ENCODE assay signal across 17 cellular contexts in genomic region chr1:72827285-72827684, GRCh38.
DNase-seq lines count a peak whose midpoint lies in the region; ATAC-seq, FAIRE-seq and TF ChIP-seq lines count a peak whose summit lies in the region.
"Had no signal": no experiment of that assay in that cellular context is flagged by ENCODE, and none has a peak within 500 bp of the region (broad histone marks: within the 10 kb centered on the region; RNA-seq: fewer than 3 reads in every experiment).

No MANE protein-coding gene starts in this region.

- H3K27ac Mint-ChIP-seq in astrocyte (ENCODE audit: unreplicated experiment): peak overlapping the region; percentile 48
- H3K27ac Mint-ChIP-seq: natural killer cell treated with Interleukin-12 subunit alpha and Interleukin-12 subunit beta and Interleukin-15 and Interleukin-18, amount 100 ng/mL, for 72 hours had no signal

- H3K27me3 ChIP-seq in astrocyte (ENCODE audit: insufficient read depth, low read length): no peaks in the 10 kb centered on the region
- H3K27me3 ChIP-seq: cardiac muscle cell had no signal

- no peaks in the 10 kb centered on the region for H3K4me1 ChIP-seq in astrocyte (ENCODE audit: insufficient read depth, low read length)

- H3K4me3 ChIP-seq in astrocyte (ENCODE audit: insufficient read depth, low read depth, low read length): no peak overlapping the region
- H3K4me3 ChIP-seq: cardiac muscle cell had no signal

- H3K4me1 Mint-ChIP-seq in astrocyte (ENCODE audit: low read depth, unreplicated experiment): peaks cover 11% of the 10 kb centered on the region

- intact Hi-C loops in Right ventricle myocardium superior (cut with DNase I): no loop called here

- no peaks in the 10 kb centered on the region for H4K20me1 ChIP-seq in astrocyte (ENCODE audit: insufficient read depth, low read length)

- H2AFZ ChIP-seq in astrocyte (ENCODE audit: low read depth, low read length): no peak overlapping the region

- no peaks in the 10 kb centered on the region for H3K36me3 ChIP-seq in astrocyte (ENCODE audit: insufficient read depth, low read length)
- H3K36me3 ChIP-seq: cardiac muscle cell had no signal

- no peak for ATAC-seq in HG02938 (IDR thresholded peaks at IDR 0.05; ENCODE audit: unreplicated experiment)
- no peak for ATAC-seq in Right ventricle myocardium superior (ENCODE audit: poor library complexity)
- ATAC-seq: natural killer cell treated with Interleukin-12 subunit alpha and Interleukin-12 subunit beta and Interleukin-15 and Interleukin-18, amount 100 ng/mL, for 72 hours had no signal

- no peak overlapping the region for H3K4me2 ChIP-seq in astrocyte (ENCODE audit: low read length)

- DNase-seq in Caki2 (ENCODE audit: low read depth): peak; percentile 19
- peak; percentile 5 for DNase-seq in M059J (ENCODE audit: low read depth)
- peak; percentile 13 for DNase-seq in astrocyte (ENCODE audit: low read depth)
- DNase-seq in iris pigment epithelial cell (ENCODE audit: low read depth): peak; percentile 45
- DNase-seq in stimulated activated CD4-positive, alpha-beta T cell treated with anti-CD3 and anti-CD28 coated beads, Interleukin-2, amount 100 ng/mL, for 24 hours: no peak
- DNase-seq in Right ventricle myocardium superior: no peak
- DNase-seq in islet precursor cell: no peak
- DNase-seq: activated CD4-positive, alpha-beta T cell treated with anti-CD3 and anti-CD28 coated beads, Interleukin-2, amount 50 U/mL, for 1 hour; activated naive CD4-positive, alpha-beta T cell treated with anti-CD3 and anti-CD28 coated beads, Interleukin-2, amount 50 U/mL, for 16 hours; activated T-cell treated with anti-CD3 and anti-CD28 coated beads for 4 hours; foreskin melanocyte; NCI-H1092; NCI-H2171 treated with DMSO at 0.1 percent for 48 hours; stimulated activated CD4-positive, alpha-beta T cell treated with anti-CD3 and anti-CD28 coated beads, Interleukin-15, amount 100 ng/mL, for 24 hours had no signal

- no peaks in the 10 kb centered on the region for H3K9me3 ChIP-seq in astrocyte (ENCODE audit: insufficient read depth, low read depth, low read length)

- no peaks in the 10 kb centered on the region for H3K36me3 Mint-ChIP-seq in astrocyte (ENCODE audit: low read depth, unreplicated experiment)

- TF ChIP-seq CTCF in astrocyte (IDR thresholded peaks at IDR 0.05; ENCODE audit: insufficient read depth, low read depth, low read length): no peak

- no peaks in the 10 kb centered on the region for H3K27me3 Mint-ChIP-seq in astrocyte (ENCODE audit: low read depth, unreplicated experiment)
- H3K27me3 Mint-ChIP-seq: natural killer cell treated with Interleukin-12 subunit alpha and Interleukin-12 subunit beta and Interleukin-15 and Interleukin-18, amount 100 ng/mL, for 72 hours had no signal

- FAIRE-seq in astrocyte (lab: Jason Lieb, UNC): no peak

- no peak overlapping the region for H3K9ac ChIP-seq in astrocyte (ENCODE audit: low read length)

- H3K4me3 Mint-ChIP-seq in astrocyte (ENCODE audit: unreplicated experiment): no peak overlapping the region
- H3K4me3 Mint-ChIP-seq: natural killer cell treated with Interleukin-12 subunit alpha and Interleukin-12 subunit beta and Interleukin-15 and Interleukin-18, amount 100 ng/mL, for 72 hours had no signal

- no peak overlapping the region for H3K27ac ChIP-seq in astrocyte (ENCODE audit: low read depth, low read length)
- H3K27ac ChIP-seq: cardiac muscle cell had no signal

- peaks cover 12% of the 10 kb centered on the region for H3K9me3 Mint-ChIP-seq in astrocyte (ENCODE audit: unreplicated experiment)

- in situ Hi-C loops in Caki2 (cut with HindIII; ENCODE audit: low pct_unique_long_range_greater_than_20kb, low sequenced_read_pairs): no loop called here

- no peaks in the 10 kb centered on the region for H3K79me2 ChIP-seq in astrocyte (ENCODE audit: insufficient read depth, low read length)

Comparison
In these comparisons a context has a peak if more than half of its experiments do, and no peak if none do; other contexts are left out.
1. DNase-seq: peak in Caki2 (single experiment), M059J (single experiment), astrocyte (single experiment) and iris pigment epithelial cell (single experiment); none in stimulated activated CD4-positive, alpha-beta T cell treated with anti-CD3 and anti-CD28 coated beads, Interleukin-2, amount 100 ng/mL, for 24 hours (0 of 2), Right ventricle myocardium superior (single experiment) and islet precursor cell (single experiment).